ENCODE assay signal across 10 cellular contexts in the genomic region with DNA sequence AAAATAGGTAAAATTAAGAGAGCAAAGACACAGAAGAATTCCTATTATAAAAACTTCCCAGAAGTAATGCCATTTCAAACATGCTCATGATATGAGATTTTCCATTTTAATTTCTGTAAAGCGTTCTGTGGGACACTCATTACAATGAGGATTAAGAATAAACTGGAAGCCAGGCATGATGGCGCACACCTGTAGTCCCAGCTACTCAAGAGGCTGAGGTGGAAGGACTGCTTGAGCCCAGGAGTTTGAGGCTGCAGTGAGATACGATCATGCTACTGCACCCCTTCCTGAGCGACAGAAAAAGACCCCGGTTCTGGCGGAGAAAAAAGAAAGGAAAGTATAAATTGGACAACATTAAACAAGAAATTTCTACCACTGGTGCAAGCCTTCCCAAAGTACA. TPM values are rescaled to one million over a fixed set of nuclear protein-coding genes. Genes with fewer than 3 reads are reported as not detected.
A peak's percentile ranks its signal among the peaks of the same experiment; 100 is the strongest.
DNase-seq lines count a peak whose midpoint lies in the region; ATAC-seq and TF ChIP-seq lines count a peak whose summit lies in the region.
"Had no signal": no experiment of that assay in that cellular context is flagged by ENCODE, and none has a peak within 500 bp of the region (broad histone marks: within the 10 kb centered on the region; RNA-seq: fewer than 3 reads in every experiment).

No MANE protein-coding gene starts in this region.

- H3K27me3 ChIP-seq in breast epithelium = no peaks in the 10 kb centered on the region
- H3K27me3 ChIP-seq in SJCRH30 = no peaks in the 10 kb centered on the region

- POLR2A ChIA-PET in MCF 10A (lab: Yijun Ruan, JAX) = interaction anchor here (0.5 to 1.3 kb wide), 4 partner anchors 21 to 87 kb away, joined by 3 to 5 read pairs (median 4); no protein-coding TSS in a partner anchor

- H3K27ac ChIP-seq in breast epithelium (no peak overlapping the region), SJCRH30 (no peak overlapping the region)

- H3K36me3 ChIP-seq in breast epithelium (no peaks in the 10 kb centered on the region), SJCRH30 (peaks cover 30% of the 10 kb centered on the region)

- BruUV-seq in MCF 10A (replicated peaks; lab: Mats Ljungman, UMichigan) = no TSS peak

- ATAC-seq in stimulated activated naive CD8-positive, alpha-beta T cell treated with anti-CD3 and anti-CD28 coated beads, Interleukin-15, amount 100 ng/mL, for 72 hours = no peak
- ATAC-seq in left lobe of liver = no peak
- ATAC-seq: left cardiac atrium had no signal

- peak overlapping the region; percentile 91 for H3K4me3 Mint-ChIP-seq in MCF 10A (ENCODE audit: unreplicated experiment)
- H3K4me3 Mint-ChIP-seq in stimulated activated naive CD8-positive, alpha-beta T cell treated with anti-CD3 and anti-CD28 coated beads, Interleukin-15, amount 100 ng/mL, for 72 hours = peak overlapping the region; percentile 95 to 96

- no peak for TF ChIP-seq CTCF in MCF 10A (IDR thresholded peaks at IDR 0.05; ENCODE audit: unreplicated experiment)
- no peak for TF ChIP-seq CTCF in breast epithelium (IDR thresholded peaks at IDR 0.05)
- TF ChIP-seq CTCF in fibroblast of villous mesenchyme (IDR thresholded peaks at IDR 0.05; ENCODE audit: insufficient read depth, low read depth, low read length) = no peak

- H3K27ac Mint-ChIP-seq in MCF 10A (ENCODE audit: low read depth, unreplicated experiment) = no peak overlapping the region
- H3K27ac Mint-ChIP-seq in stimulated activated naive CD8-positive, alpha-beta T cell treated with anti-CD3 and anti-CD28 coated beads, Interleukin-15, amount 100 ng/mL, for 72 hours = peak overlapping the region in 1 of 2 donors; percentile 3

- no peaks in the 10 kb centered on the region for H3K27me3 Mint-ChIP-seq in MCF 10A (ENCODE audit: insufficient read depth, unreplicated experiment)
- H3K27me3 Mint-ChIP-seq in stimulated activated naive CD8-positive, alpha-beta T cell treated with anti-CD3 and anti-CD28 coated beads, Interleukin-15, amount 100 ng/mL, for 72 hours = no peaks in the 10 kb centered on the region

- H3K36me3 Mint-ChIP-seq in MCF 10A (ENCODE audit: insufficient read depth, unreplicated experiment) = peaks cover 26% of the 10 kb centered on the region

- TF ChIP-seq POLR2A in breast epithelium (IDR thresholded peaks at IDR 0.05) = no peak

- no peaks in the 10 kb centered on the region for H3K9me3 Mint-ChIP-seq in MCF 10A (ENCODE audit: unreplicated experiment)
- no peaks in the 10 kb centered on the region for H3K9me3 Mint-ChIP-seq in stimulated activated naive CD8-positive, alpha-beta T cell treated with anti-CD3 and anti-CD28 coated beads, Interleukin-15, amount 100 ng/mL, for 72 hours

- intact Hi-C loops in MCF 10A (cut with micrococcal nuclease) (loop anchor here (2.0 kb wide), 2 partner anchors 251 to 427 kb away; a partner anchor contains a TSS), breast epithelium (cut with DNase I; ENCODE audit: low total_unique reads) (no loop called here)

- H3K9me3 ChIP-seq in breast epithelium (no peaks in the 10 kb centered on the region), SJCRH30 (replicated peaks) (no peaks in the 10 kb centered on the region)

- no peak for DNase-seq in MCF 10A (ENCODE audit: unreplicated experiment)
- DNase-seq in breast epithelium (ENCODE audit: low spot score in 2 of 2) = no peak
- DNase-seq in SJCRH30 = no peak
- no peak for DNase-seq in fibroblast of villous mesenchyme (ENCODE audit: low read depth)
- no peak for DNase-seq in stimulated activated naive CD8-positive, alpha-beta T cell treated with anti-CD3 and anti-CD28 coated beads, Interleukin-15, amount 100 ng/mL, for 72 hours
- no peak for DNase-seq in DMS53 (lab: John Stamatoyannopoulos, UW)
- DNase-seq in left lobe of liver (ENCODE audit: low spot score) = no peak
- no peak for DNase-seq in NCI-H345 (lab: John Stamatoyannopoulos, UW)
- DNase-seq: amygdala, left cardiac atrium had no signal

- CTCF ChIA-PET in MCF 10A (lab: Yijun Ruan, JAX) = no interaction called here

- H3K4me1 ChIP-seq in breast epithelium (peaks cover 0 to 6% of the 10 kb centered on the region in 2 donors), SJCRH30 (no peaks in the 10 kb centered on the region)

- H3K4me3 ChIP-seq in breast epithelium (no peak overlapping the region), SJCRH30 (peak overlapping the region; percentile 75), fibroblast of villous mesenchyme (ENCODE audit: low read depth, low read length) (peak overlapping the region; percentile 83)

- H3K4me1 Mint-ChIP-seq in MCF 10A (ENCODE audit: insufficient read depth, unreplicated experiment) = peaks cover 9% of the 10 kb centered on the region
- H3K4me1 Mint-ChIP-seq in stimulated activated naive CD8-positive, alpha-beta T cell treated with anti-CD3 and anti-CD28 coated beads, Interleukin-15, amount 100 ng/mL, for 72 hours = peaks cover 27% of the 10 kb centered on the region

RNA-seq across cellular contexts. Expression of a gene that starts 1.5 kb away (rescaled TPM):
- total RNA-seq in MCF 10A (2022) (2.6 and 6.9 TPM in 2 replicates), breast epithelium (1 to 10 TPM; 2.8 to 6.6 (median 3.4) TPM), fibroblast of villous mesenchyme (9.7 and 13.0 TPM in 2 replicates), left lobe of liver (3.5 TPM)
- total RNA-seq in SJCRH30 (2014; rRNA removed; shearing (Covaris generic)) = 38.3 and 45.5 TPM in 2 replicates

RNA-seq across cellular contexts. Expression of a gene that starts 57.0 kb away (rescaled TPM):
- total RNA-seq in MCF 10A (2022) (18.3 and 20.0 TPM in 2 replicates), breast epithelium (10 to 100 TPM; 18.7 to 27.0 (median 20.6) TPM), fibroblast of villous mesenchyme (14.8 and 28.1 TPM in 2 replicates), left lobe of liver (28.8 TPM)
- total RNA-seq in SJCRH30 (2014; rRNA removed; shearing (Covaris generic)) = 7.5 and 9.6 TPM in 2 replicates

Comparison
In these comparisons a context has a peak if more than half of its experiments do, and no peak if none do; other contexts are left out.
1. H3K4me3 ChIP-seq: peak in SJCRH30 (single experiment) and fibroblast of villous mesenchyme (single experiment); none in breast epithelium (0 of 3).